Comparison of ENCODE assay signal across 11 cellular contexts in the genomic region with DNA sequence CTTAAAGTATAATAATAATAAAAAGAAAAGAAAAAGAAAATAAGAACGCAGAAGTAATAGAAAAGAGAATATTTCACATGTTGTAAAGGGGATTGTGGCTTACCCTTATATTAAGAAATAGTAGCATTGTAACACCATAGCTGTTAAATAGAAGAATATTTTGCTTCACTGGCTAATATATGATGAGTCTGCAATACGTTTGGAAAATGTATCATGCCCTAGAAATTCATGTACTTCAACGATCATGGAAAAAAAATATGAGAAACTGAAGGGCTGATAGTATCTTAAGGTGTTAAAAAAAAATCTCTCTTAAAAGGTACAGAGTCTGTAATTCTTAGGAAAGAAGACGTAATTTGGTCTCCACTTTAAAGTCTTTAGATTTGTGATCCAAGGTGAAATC.
"Had no signal": no experiment of that assay in that cellular context is flagged by ENCODE, and none has a peak within 500 bp of the region (broad histone marks: within the 10 kb centered on the region; RNA-seq: fewer than 3 reads in every experiment).

No MANE protein-coding gene starts in this region.

- H3K27ac ChIP-seq: GM23248 had no signal

- H3K9ac ChIP-seq: GM23248 had no signal

- H3K4me3 ChIP-seq: GM23248, GM23338, HAP-1 had no signal

- H3K36me3 ChIP-seq: HAP-1 had no signal

- H3K4me1 Mint-ChIP-seq: GM23338, H9 had no signal

- H3K27ac Mint-ChIP-seq: GM23338, H9, HFFc6 had no signal

- H2AFZ ChIP-seq: GM23248, GM23338 had no signal

- H3K4me2 ChIP-seq: GM23338 had no signal

- FAIRE-seq: H1, H54 had no signal

- DNase-seq: GM23248, GOT3, H7, H9, HCEC 1CT, HFFc6 had no signal

- H3K4me1 ChIP-seq: HAP-1 had no signal

- H3K9me3 ChIP-seq: HAP-1 had no signal

- H3K4me3 Mint-ChIP-seq: GM23338, H9, HFFc6 had no signal

- ATAC-seq: GM23338, HCT116 had no signal
